Comparison of ENCODE assay signal across 8 cellular contexts in genomic region chr12:110741371-110741770, GRCh38. TPM values are rescaled to one million over a fixed set of nuclear protein-coding genes. Genes with fewer than 3 reads are reported as not detected.
DNase-seq lines count a peak whose midpoint lies in the region; ATAC-seq and FAIRE-seq lines count a peak whose summit lies in the region.

No MANE protein-coding gene starts in this region.

- peaks cover 60% of the 10 kb centered on the region for H3K4me1 Mint-ChIP-seq in activated T-cell treated with anti-CD3 and anti-CD28 coated beads, Interleukin-2, amount 50 U/mL, for 72 hours (ENCODE audit: low read depth)
- peaks cover 44% of the 10 kb centered on the region for H3K4me1 Mint-ChIP-seq in activated CD4-positive, alpha-beta memory T cell treated with anti-CD3 and anti-CD28 coated beads for 36 hours (ENCODE audit: low read depth)

- peak in 1 of 2 donors; percentile 35 for DNase-seq in activated T-cell treated with anti-CD3 and anti-CD28 coated beads, Interleukin-2, amount 50 U/mL, for 72 hours
- DNase-seq in activated T-cell treated with anti-CD3 and anti-CD28 coated beads, Interleukin-2, amount 50 U/mL, for 48 hours = no peak
- peak; percentile 53 for DNase-seq in activated CD4-positive, alpha-beta memory T cell treated with anti-CD3 and anti-CD28 coated beads for 36 hours
- DNase-seq in iPS DF 6.9 (ENCODE audit: low read depth, low spot score) = no peak
- DNase-seq in small intestine = peak; percentile 63
- no peak for DNase-seq in SK-N-DZ (ENCODE audit: low spot score)
- DNase-seq in 8988T = no peak

- H3K4me3 Mint-ChIP-seq in activated T-cell treated with anti-CD3 and anti-CD28 coated beads, Interleukin-2, amount 50 U/mL, for 72 hours = peak overlapping the region; percentile 99 to 100
- H3K4me3 Mint-ChIP-seq in activated CD4-positive, alpha-beta memory T cell treated with anti-CD3 and anti-CD28 coated beads for 36 hours = peak overlapping the region; percentile 99

- CTCF ChIA-PET in activated CD4-positive, alpha-beta memory T cell treated with anti-CD3 and anti-CD28 coated beads for 36 hours (lab: Charles Lee) = interaction anchor here (0.6 to 4.4 kb wide), 9 partner anchors 10 to 147 kb away, joined by 3 to 30 read pairs (median 4); no protein-coding TSS in a partner anchor

- peak overlapping the region; percentile 99 for H3K27ac Mint-ChIP-seq in activated T-cell treated with anti-CD3 and anti-CD28 coated beads, Interleukin-2, amount 50 U/mL, for 72 hours
- peak overlapping the region; percentile 99 for H3K27ac Mint-ChIP-seq in activated CD4-positive, alpha-beta memory T cell treated with anti-CD3 and anti-CD28 coated beads for 36 hours

- FAIRE-seq in small intestine (lab: Jason Lieb, UNC) = no peak

- H3K27ac ChIP-seq in iPS DF 6.9 (ENCODE audit: low read length) (no peak overlapping the region), small intestine (ENCODE audit: low read depth in 1 of 2, low read length in 1 of 2) (peak overlapping the region; percentile 94 to 95)

- intact Hi-C loops in activated CD4-positive, alpha-beta memory T cell treated with anti-CD3 and anti-CD28 coated beads for 36 hours (cut with micrococcal nuclease) = loop anchor here (1.0 to 2.0 kb wide), 2 partner anchors 122 to 273 kb away; partner anchors contain the start of genes FAM216A and GPN3

- peaks cover 6% of the 10 kb centered on the region; the same call in 1 of the 2 replicates for H3K4me1 ChIP-seq in iPS DF 6.9 (ENCODE audit: control insufficient read depth, insufficient read depth, low read length)
- H3K4me1 ChIP-seq in small intestine (ENCODE audit: control insufficient read depth in 2 of 2, insufficient read depth in 1 of 2, low read depth in 1 of 2, low read length in 1 of 2) = peaks cover 13 to 16% of the 10 kb centered on the region in 2 donors

- H3K27me3 Mint-ChIP-seq in activated T-cell treated with anti-CD3 and anti-CD28 coated beads, Interleukin-2, amount 50 U/mL, for 72 hours (ENCODE audit: low read depth) = no peaks in the 10 kb centered on the region
- no peaks in the 10 kb centered on the region for H3K27me3 Mint-ChIP-seq in activated CD4-positive, alpha-beta memory T cell treated with anti-CD3 and anti-CD28 coated beads for 36 hours

- no peaks in the 10 kb centered on the region for H3K9me3 Mint-ChIP-seq in activated T-cell treated with anti-CD3 and anti-CD28 coated beads, Interleukin-2, amount 50 U/mL, for 72 hours
- H3K9me3 Mint-ChIP-seq in activated CD4-positive, alpha-beta memory T cell treated with anti-CD3 and anti-CD28 coated beads for 36 hours = no peaks in the 10 kb centered on the region

- POLR2A ChIA-PET in activated CD4-positive, alpha-beta memory T cell treated with anti-CD3 and anti-CD28 coated beads for 36 hours (lab: Charles Lee) = interaction anchor here (0.8 to 4.1 kb wide), 5 partner anchors 10 to 291 kb away, joined by 3 to 46 read pairs (median 7); partner anchors contain the start of gene ARPC3

- no peaks in the 10 kb centered on the region for H3K27me3 ChIP-seq in iPS DF 6.9 (ENCODE audit: control insufficient read depth, insufficient read depth, low read length)
- H3K27me3 ChIP-seq in small intestine (ENCODE audit: control insufficient read depth in 2 of 2, insufficient read depth in 2 of 2, low read length in 2 of 2) = no peaks in the 10 kb centered on the region

- peak overlapping the region; percentile 99; the same call in 1 of the 2 replicates for H3K4me3 ChIP-seq in iPS DF 6.9 (ENCODE audit: low read length)
- peak overlapping the region; percentile 94 to 99 for H3K4me3 ChIP-seq in small intestine (ENCODE audit: low read depth in 1 of 2, low read length in 2 of 2)

- ATAC-seq in activated T-cell treated with anti-CD3 and anti-CD28 coated beads, Interleukin-2, amount 50 U/mL, for 72 hours (replicated peaks in 1 of 2) = peak in 1 of 2 donors; percentile 6
- ATAC-seq in HG02571 (IDR thresholded peaks at IDR 0.05; ENCODE audit: unreplicated experiment) = no peak

- H3K36me3 ChIP-seq in iPS DF 6.9 (ENCODE audit: control insufficient read depth, insufficient read depth, low read length) (no peaks in the 10 kb centered on the region), small intestine (ENCODE audit: control insufficient read depth in 2 of 2, insufficient read depth in 2 of 2, low read length in 2 of 2) (peaks cover 0 to 5% of the 10 kb centered on the region in 2 donors)

- WGBS in iPS DF 6.9 (ENCODE audit: insufficient coverage, insufficient read length) = no CpG with 5 or more reads among the region's 5 CpGs
- WGBS in small intestine, 3 donors = 0 to 2% (median 1%) methylated on average over 5 of the region's 5 CpGs

- peaks cover 10 to 19% of the 10 kb centered on the region in 2 donors for H3K36me3 Mint-ChIP-seq in activated T-cell treated with anti-CD3 and anti-CD28 coated beads, Interleukin-2, amount 50 U/mL, for 72 hours (ENCODE audit: insufficient read depth in 2 of 2)
- H3K36me3 Mint-ChIP-seq in activated CD4-positive, alpha-beta memory T cell treated with anti-CD3 and anti-CD28 coated beads for 36 hours = peaks cover 42% of the 10 kb centered on the region

- H3K9me3 ChIP-seq in iPS DF 6.9 (ENCODE audit: control insufficient read depth, insufficient read depth, low read length) = no peaks in the 10 kb centered on the region
- no peaks in the 10 kb centered on the region for H3K9me3 ChIP-seq in small intestine (ENCODE audit: control insufficient read depth, low read depth)

RNA-seq across cellular contexts. Expression of gene PPP1CC, which starts 1.3 kb away (rescaled TPM):
- 100 to 1,000 TPM; 302 to 332 TPM for total RNA-seq in activated T-cell treated with anti-CD3 and anti-CD28 coated beads, Interleukin-2, amount 50 U/mL, for 72 hours
- total RNA-seq in activated CD4-positive, alpha-beta memory T cell treated with anti-CD3 and anti-CD28 coated beads for 36 hours = 100 to 1,000 TPM; 334 to 343 TPM
- 100 to 1,000 TPM; 135 to 464 (median 420) TPM for polyA plus RNA-seq in small intestine
- polyA plus RNA-seq in SK-N-DZ (2014; cell fraction: cytosol; rRNA removed) = 171 and 190 TPM in 2 replicates
- 202 and 280 TPM in 2 replicates for polyA plus RNA-seq in SK-N-DZ (2014; cell fraction: nucleus; rRNA removed)

RNA-seq across cellular contexts. Expression of gene HVCN1, which starts 52.5 kb away (rescaled TPM):
- total RNA-seq in activated T-cell treated with anti-CD3 and anti-CD28 coated beads, Interleukin-2, amount 50 U/mL, for 72 hours = 10 to 100 TPM; 10.5 to 12.8 TPM
- 1 to 10 TPM; 4.0 to 4.1 TPM for total RNA-seq in activated CD4-positive, alpha-beta memory T cell treated with anti-CD3 and anti-CD28 coated beads for 36 hours
- polyA plus RNA-seq in small intestine = 1 to 10 TPM; 1.9 to 4.5 (median 2.5) TPM
- 3.1 and 4.6 TPM in 2 replicates for polyA plus RNA-seq in SK-N-DZ (2014; cell fraction: cytosol; rRNA removed)
- 2.0 and 2.1 TPM in 2 replicates for polyA plus RNA-seq in SK-N-DZ (2014; cell fraction: nucleus; rRNA removed)

Comparison
In these comparisons a context has a peak if more than half of its experiments do, and no peak if none do; other contexts are left out.
1. DNase-seq: peak in activated CD4-positive, alpha-beta memory T cell treated with anti-CD3 and anti-CD28 coated beads for 36 hours (single experiment) and small intestine (single experiment); none in activated T-cell treated with anti-CD3 and anti-CD28 coated beads, Interleukin-2, amount 50 U/mL, for 48 hours (0 of 2), iPS DF 6.9 (single experiment), SK-N-DZ (single experiment) and 8988T (single experiment).